In genomic region chr4:104424368-104424921, GRCh38 we compare ENCODE assay signal across 13 cellular contexts.
DNase-seq lines count a peak whose midpoint lies in the region; ATAC-seq, FAIRE-seq and TF ChIP-seq lines count a peak whose summit lies in the region.
"Had no signal": no experiment of that assay in that cellular context is flagged by ENCODE, and none has a peak within 500 bp of the region (broad histone marks: within the 10 kb centered on the region; RNA-seq: fewer than 3 reads in every experiment).

No MANE protein-coding gene starts in this region.

- peaks cover 9% of the 10 kb centered on the region; the same call in 1 of the 2 replicates for H3K27me3 ChIP-seq in PC-3 (ENCODE audit: low read length)
- no peaks in the 10 kb centered on the region for H3K27me3 ChIP-seq in parathyroid adenoma (ENCODE audit: control insufficient read depth, insufficient read depth, low read length)
- H3K27me3 ChIP-seq in PC-9 (ENCODE audit: insufficient read depth, low read depth): no peaks in the 10 kb centered on the region

- TF ChIP-seq CTCF in PC-3 (conservative IDR thresholded peaks at IDR 0.05; ENCODE audit: low read depth, low read length): no peak
- TF ChIP-seq CTCF in glutamatergic neuron (IDR thresholded peaks at IDR 0.05; ENCODE audit: partially characterized antibody, unreplicated experiment): no peak
- no peak for TF ChIP-seq CTCF in parathyroid adenoma (IDR thresholded peaks at IDR 0.05)
- TF ChIP-seq CTCF in PC-9 (conservative IDR thresholded peaks at IDR 0.05): no peak

- intact Hi-C loops in PC-3 (cut with micrococcal nuclease): no loop called here
- intact Hi-C loops in PC-9 (cut with micrococcal nuclease; ENCODE audit: unreplicated experiment): no loop called here

- H3K27ac Mint-ChIP-seq in glutamatergic neuron (ENCODE audit: unreplicated experiment): peak overlapping the region; percentile 76
- H3K27ac Mint-ChIP-seq: stimulated activated naive B cell treated with anti-CD40 and anti-IgM and Interleukin-4, amounts not matched to agents 10 μg/mL and 1 μg/mL and 100 μg/mL, for 72 hours had no signal

- POLR2A ChIA-PET in PC-3 (lab: Charles Lee; ENCODE audit: unreplicated experiment) (no interaction called here), PC-9 (lab: Charles Lee; ENCODE audit: unreplicated experiment) (no interaction called here)

- H3K27ac ChIP-seq in PC-3 (ENCODE audit: low read length) (no peak overlapping the region), parathyroid adenoma (no peak overlapping the region), PC-9 (no peak overlapping the region)

- no peaks in the 10 kb centered on the region for H3K9me2 ChIP-seq in PC-3 (replicated peaks; ENCODE audit: low read length)
- H3K9me2 ChIP-seq in PC-9 (ENCODE audit: insufficient read depth): no peaks in the 10 kb centered on the region

- H3K9me3 Mint-ChIP-seq in glutamatergic neuron (ENCODE audit: unreplicated experiment): peaks cover 7% of the 10 kb centered on the region

- H2AFZ ChIP-seq in PC-3 (ENCODE audit: low read length) (peak overlapping the region; percentile 38; the same call in 1 of the 2 replicates), parathyroid adenoma (peak overlapping the region; percentile 60), PC-9 (no peak overlapping the region)

- DNase-seq in Ammon's horn (ENCODE audit: low spot score) (peak; percentile 24), PC-3 (no peak), glutamatergic neuron (no peak), frontal cortex (ENCODE audit: low spot score in 2 of 2) (no peak), PC-9 (no peak), ureter (ENCODE audit: low spot score) (no peak)
- DNase-seq: activated CD4-positive, CD25-positive, alpha-beta regulatory T cell treated with anti-CD3 and anti-CD28 coated beads, Interleukin-2, amount 50 U/mL, for 72 hours; activated naive CD4-positive, alpha-beta T cell; effector memory CD4-positive, alpha-beta T cell; NCI-H1048; stimulated activated naive B cell treated with anti-CD40 and anti-IgM and Interleukin-4, amounts not matched to agents 10 μg/mL and 1 μg/mL and 100 μg/mL, for 72 hours had no signal

- H3K9me3 ChIP-seq in PC-3 (ENCODE audit: low read length): no peaks in the 10 kb centered on the region
- no peaks in the 10 kb centered on the region for H3K9me3 ChIP-seq in parathyroid adenoma (ENCODE audit: control insufficient read depth, low read length)
- no peaks in the 10 kb centered on the region for H3K9me3 ChIP-seq in PC-9 (ENCODE audit: insufficient read depth, low read depth)

- H4K20me1 ChIP-seq in PC-3 (ENCODE audit: low read length): no peaks in the 10 kb centered on the region
- H4K20me1 ChIP-seq in PC-9 (ENCODE audit: insufficient read depth): no peaks in the 10 kb centered on the region

- peak overlapping the region; percentile 64 for H3K4me3 Mint-ChIP-seq in glutamatergic neuron (ENCODE audit: unreplicated experiment)
- H3K4me3 Mint-ChIP-seq: stimulated activated naive B cell treated with anti-CD40 and anti-IgM and Interleukin-4, amounts not matched to agents 10 μg/mL and 1 μg/mL and 100 μg/mL, for 72 hours had no signal

- no TSS peak for BruUV-seq in PC-3 (replicated peaks; lab: Mats Ljungman, UMichigan)
- no TSS peak for BruUV-seq in PC-9 (replicated peaks; lab: Mats Ljungman, UMichigan)

- H3K4me2 ChIP-seq in PC-3 (ENCODE audit: low read length): peak overlapping the region; percentile 6; the same call in 1 of the 2 replicates
- peak overlapping the region; percentile 67 for H3K4me2 ChIP-seq in parathyroid adenoma (ENCODE audit: low read length)
- H3K4me2 ChIP-seq in PC-9: no peak overlapping the region

- H3K4me3 ChIP-seq in PC-3 (ENCODE audit: low read length) (no peak overlapping the region), parathyroid adenoma (ENCODE audit: low read depth, low read length) (peak overlapping the region; percentile 48), PC-9 (no peak overlapping the region)

- H3K36me3 ChIP-seq in PC-3 (ENCODE audit: low read depth, low read length): no peaks in the 10 kb centered on the region
- no peaks in the 10 kb centered on the region for H3K36me3 ChIP-seq in parathyroid adenoma (ENCODE audit: control insufficient read depth, insufficient read depth, low read length)
- H3K36me3 ChIP-seq in PC-9 (ENCODE audit: low read depth): no peaks in the 10 kb centered on the region

- FAIRE-seq in frontal cortex (lab: Jason Lieb, UNC): no peak

- no peaks in the 10 kb centered on the region for H3K4me1 ChIP-seq in PC-3 (ENCODE audit: insufficient read depth, low read length)
- no peaks in the 10 kb centered on the region for H3K4me1 ChIP-seq in parathyroid adenoma
- no peaks in the 10 kb centered on the region for H3K4me1 ChIP-seq in PC-9 (replicated peaks; ENCODE audit: insufficient read depth)

- H3K4me1 Mint-ChIP-seq in glutamatergic neuron (ENCODE audit: low read depth, unreplicated experiment): peaks cover 39% of the 10 kb centered on the region
- H3K4me1 Mint-ChIP-seq: stimulated activated naive B cell treated with anti-CD40 and anti-IgM and Interleukin-4, amounts not matched to agents 10 μg/mL and 1 μg/mL and 100 μg/mL, for 72 hours had no signal

- CTCF ChIA-PET in PC-3 (lab: Charles Lee): no interaction called here
- CTCF ChIA-PET in PC-9 (lab: Charles Lee): no interaction called here

- H3K9ac ChIP-seq in PC-3 (ENCODE audit: low read length) (no peak overlapping the region), parathyroid adenoma (no peak overlapping the region)

- H3K27me3 Mint-ChIP-seq in glutamatergic neuron (ENCODE audit: unreplicated experiment): no peaks in the 10 kb centered on the region
- H3K27me3 Mint-ChIP-seq: stimulated activated naive B cell treated with anti-CD40 and anti-IgM and Interleukin-4, amounts not matched to agents 10 μg/mL and 1 μg/mL and 100 μg/mL, for 72 hours had no signal

- H3K36me3 Mint-ChIP-seq in glutamatergic neuron (ENCODE audit: unreplicated experiment): no peaks in the 10 kb centered on the region
- H3K36me3 Mint-ChIP-seq: stimulated activated naive B cell treated with anti-CD40 and anti-IgM and Interleukin-4, amounts not matched to agents 10 μg/mL and 1 μg/mL and 100 μg/mL, for 72 hours had no signal

- no peaks in the 10 kb centered on the region for H3K79me2 ChIP-seq in PC-3 (ENCODE audit: low read length)
- no peaks in the 10 kb centered on the region for H3K79me2 ChIP-seq in parathyroid adenoma
- no peaks in the 10 kb centered on the region for H3K79me2 ChIP-seq in PC-9 (ENCODE audit: low read depth)

- H3F3A ChIP-seq in PC-3 (ENCODE audit: low read length, unreplicated experiment) (no peaks in the 10 kb centered on the region), PC-9 (ENCODE audit: insufficient read depth, low read depth) (no peaks in the 10 kb centered on the region)

- ATAC-seq in PC-3 (no peak), HG03196 (IDR thresholded peaks at IDR 0.05; ENCODE audit: unreplicated experiment) (no peak)
- ATAC-seq: stimulated activated naive B cell treated with anti-CD40 and anti-IgM and Interleukin-4, amounts not matched to agents 10 μg/mL and 1 μg/mL and 100 μg/mL, for 72 hours had no signal
